In the genomic region with DNA sequence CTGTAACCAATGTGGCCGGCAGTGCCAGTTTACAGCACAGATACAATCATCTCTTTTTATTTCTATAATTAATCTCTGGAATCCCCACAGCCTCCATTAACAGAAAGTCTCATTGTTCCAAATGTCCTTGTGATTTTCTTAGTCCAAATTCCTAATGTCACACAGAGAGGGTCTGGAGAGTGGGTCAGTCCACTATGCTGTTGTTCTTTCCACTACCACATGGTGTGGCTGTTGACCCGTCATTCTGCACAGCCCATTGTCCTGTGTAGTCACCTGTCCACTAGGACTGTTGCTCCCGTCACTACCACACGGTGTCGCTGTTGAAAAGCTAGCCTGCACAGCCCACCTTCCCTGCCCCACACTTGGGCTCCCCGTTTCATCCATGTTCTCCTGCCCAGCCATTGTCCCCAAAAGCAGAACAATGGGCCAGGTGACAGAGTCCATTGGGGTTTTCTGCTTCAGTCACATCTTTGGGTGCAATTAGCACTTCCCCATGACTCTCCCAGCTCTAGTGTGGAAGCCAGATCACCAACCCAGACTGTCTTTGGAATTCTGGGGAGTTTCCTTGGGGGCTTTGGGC, we compare ENCODE assay signal across 7 cellular contexts. TPM values are rescaled to one million over a fixed set of nuclear protein-coding genes. Genes with fewer than 3 reads are reported as not detected.
DNase-seq lines count a peak whose midpoint lies in the region; ATAC-seq and TF ChIP-seq lines count a peak whose summit lies in the region.

No MANE protein-coding gene starts in this region.

- no peaks in the 10 kb centered on the region for H3K4me1 Mint-ChIP-seq in chondrocyte (ENCODE audit: low read depth)
- H3K4me1 Mint-ChIP-seq in nephron progenitor cell: peaks cover 22% of the 10 kb centered on the region

- TF ChIP-seq CTCF in GM12865 (IDR thresholded peaks at IDR 0.05; ENCODE audit: insufficient read depth, low read depth, low read length, missing control alignments) (peak; percentile 54), chondrocyte (IDR thresholded peaks at IDR 0.05) (peak; percentile 68), nephron progenitor cell (IDR thresholded peaks at IDR 0.05) (peak; percentile 57)

- no peak for ATAC-seq in HG02870 (IDR thresholded peaks at IDR 0.05; ENCODE audit: unreplicated experiment)
- ATAC-seq in GM18909 (IDR thresholded peaks at IDR 0.05; ENCODE audit: poor library complexity, unreplicated experiment): no peak
- ATAC-seq in HG03460 (IDR thresholded peaks at IDR 0.05; ENCODE audit: unreplicated experiment): no peak

- H3K36me3 Mint-ChIP-seq in chondrocyte (ENCODE audit: low read depth) (peaks cover 4% of the 10 kb centered on the region), nephron progenitor cell (ENCODE audit: low read depth) (no peaks in the 10 kb centered on the region)

- H3K27ac Mint-ChIP-seq in chondrocyte (ENCODE audit: unreplicated experiment) (no peak overlapping the region), nephron progenitor cell (no peak overlapping the region)

- H3K27me3 Mint-ChIP-seq in chondrocyte (ENCODE audit: low read depth): peaks cover 29% of the 10 kb centered on the region
- peaks cover 16% of the 10 kb centered on the region for H3K27me3 Mint-ChIP-seq in nephron progenitor cell (ENCODE audit: low read depth, poor library complexity)

- DNase-seq in GM12865 (ENCODE audit: low read depth): peak; percentile 43
- DNase-seq in M059J (ENCODE audit: low read depth): peak; percentile 44
- no peak for DNase-seq in chondrocyte (ENCODE audit: low spot score)
- peak; percentile 53 for DNase-seq in nephron progenitor cell

- H3K9me3 Mint-ChIP-seq in chondrocyte (ENCODE audit: low read depth) (peaks cover 5% of the 10 kb centered on the region), nephron progenitor cell (peaks cover 8% of the 10 kb centered on the region)

- no peak overlapping the region for H3K4me3 ChIP-seq in GM12865 (ENCODE audit: low read depth, low read length)

- H3K4me3 Mint-ChIP-seq in chondrocyte (ENCODE audit: unreplicated experiment) (no peak overlapping the region), nephron progenitor cell (no peak overlapping the region)

RNA-seq across cellular contexts. Expression of a gene that starts 8.6 kb away (rescaled TPM):
- total RNA-seq in M059J (2014; rRNA removed; shearing (Covaris generic)): 0.22 TPM in 1 of 2 replicates, not detected in the other
- not detected in 3 replicates for total RNA-seq in chondrocyte

RNA-seq across cellular contexts. Expression of a gene that starts 33.7 kb away (rescaled TPM):
- 0.91 and 1.5 TPM in 2 replicates for total RNA-seq in M059J (2014; rRNA removed; shearing (Covaris generic))
- 0.55 to 0.74 TPM (median 0.68 TPM) in 3 replicates for total RNA-seq in chondrocyte
